ENCODE assay signal across 8 cellular contexts in the genomic region with DNA sequence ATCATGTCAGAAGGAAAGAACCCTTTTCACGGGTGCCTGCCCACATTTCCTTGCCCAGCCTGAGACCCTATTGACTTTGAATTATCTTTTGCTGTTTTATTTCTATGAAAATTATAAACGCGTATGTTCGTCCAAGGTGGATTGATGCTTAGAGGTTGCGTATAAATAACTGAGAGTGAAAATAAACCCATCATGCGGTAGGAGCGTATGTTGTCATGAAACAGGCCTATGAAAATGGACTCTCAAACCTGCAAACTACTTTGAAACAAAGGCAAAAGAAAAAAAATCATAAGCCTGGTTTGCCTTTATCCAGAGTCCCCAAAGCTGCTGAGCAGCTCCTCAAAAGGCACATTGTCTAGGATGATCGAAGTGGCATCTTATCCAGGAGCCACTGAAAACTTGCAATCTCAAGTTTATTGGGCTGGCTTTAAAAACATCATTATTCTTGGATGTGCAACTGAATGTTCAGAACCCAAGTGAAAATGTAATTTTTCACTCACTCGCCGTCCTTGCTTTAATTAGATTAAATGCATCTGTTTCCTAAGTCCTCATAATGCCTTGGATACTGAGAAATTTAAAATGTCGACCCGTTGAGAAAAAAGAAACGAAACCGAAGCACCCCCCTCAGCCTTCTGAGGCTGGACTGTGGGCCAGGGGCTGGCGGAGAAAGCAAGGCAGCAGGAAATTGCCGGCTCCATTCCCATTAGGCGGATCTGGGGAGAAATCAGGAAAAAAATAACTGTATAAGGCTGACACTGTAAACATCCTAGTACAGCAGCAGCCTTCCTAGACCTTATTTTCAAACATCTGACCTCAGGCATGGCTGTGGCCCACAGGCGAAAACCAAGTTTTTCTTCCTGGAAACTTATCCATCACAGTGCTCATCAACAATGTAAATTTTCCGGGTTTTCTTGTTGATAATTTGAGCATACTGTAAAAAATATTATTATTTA.
DNase-seq lines count a peak whose midpoint lies in the region; ATAC-seq, FAIRE-seq and TF ChIP-seq lines count a peak whose summit lies in the region.

No MANE protein-coding gene starts in this region.

- ATAC-seq in HG03432 (IDR thresholded peaks at IDR 0.05; ENCODE audit: unreplicated experiment) = no peak

- dilution Hi-C loops in endothelial cell of umbilical vein (cut with MboI; ENCODE audit: extremely low pct_ligation_motif_present, low sequenced_read_pairs) = no loop called here

- CTCF ChIA-PET in endothelial cell of umbilical vein (lab: Charles Lee) = interaction anchor here (0.5 to 1.9 kb wide), 3 partner anchors 49 to 61 kb away, joined by 3 to 8 read pairs (median 3); no protein-coding TSS in a partner anchor

- H3K27ac ChIP-seq in endothelial cell of umbilical vein (ENCODE audit: insufficient read depth, low read depth, low read length) = peak overlapping the region; percentile 95

- H2AFZ ChIP-seq in endothelial cell of umbilical vein (ENCODE audit: low read depth, low read length) = peak overlapping the region; percentile 1

- peak overlapping the region; percentile 92 for H3K9ac ChIP-seq in endothelial cell of umbilical vein (replicated peaks; ENCODE audit: extremely low read depth, insufficient read depth, low read length)

- no peaks in the 10 kb centered on the region for H3K9me3 ChIP-seq in endothelial cell of umbilical vein (replicated peaks; ENCODE audit: control insufficient read depth, insufficient read depth, low read length)

- FAIRE-seq in endothelial cell of umbilical vein (lab: Jason Lieb, UNC) (peak; percentile 74), GM12891 (lab: Jason Lieb, UNC) (no peak)

- H4K20me1 ChIP-seq in endothelial cell of umbilical vein (replicated peaks; ENCODE audit: control insufficient read depth, extremely low read depth, insufficient read depth, low read length) = no peaks in the 10 kb centered on the region

- POLR2A ChIA-PET in endothelial cell of umbilical vein (lab: Charles Lee) = interaction anchor here (0.6 kb wide), 1 partner anchor 59 kb away, joined by 3 read pairs; no protein-coding TSS in a partner anchor

- H3K9me1 ChIP-seq in endothelial cell of umbilical vein (replicated peaks; ENCODE audit: control insufficient read depth, extremely low read depth, insufficient read depth, low read length) = no peaks in the 10 kb centered on the region

- H3K4me3 ChIP-seq in endothelial cell of umbilical vein (replicated peaks in 1 of 3; ENCODE audit: insufficient read depth in 1 of 3, low read depth in 1 of 3, low read length in 3 of 3) = peak overlapping the region in 2 of 3 experiments; percentile 7 to 48

- DNase-seq in DMS53 treated with DMSO at 0.1 percent for 48 hours (lab: John Stamatoyannopoulos, UW; ENCODE audit: unreplicated experiment) (peak; percentile 51), NCI-H69 (lab: John Stamatoyannopoulos, UW) (peak; percentile 79), endothelial cell of umbilical vein (ENCODE audit: low read depth, low spot score) (peak; percentile 62), posterior cingulate gyrus (peak; percentile 7 to 73 (median 19)), 8988T (no peak), GM12891 (ENCODE audit: insufficient read length, low spot score) (no peak)
- DNase-seq in stimulated activated CD4-positive, alpha-beta T cell treated with anti-CD3 and anti-CD28 coated beads, Interleukin-4, amount 100 ng/mL, for 24 hours = no peak

- no peaks in the 10 kb centered on the region for H3K36me3 ChIP-seq in endothelial cell of umbilical vein (ENCODE audit: control insufficient read depth in 2 of 2, extremely low read depth in 1 of 2, insufficient read depth in 2 of 2, low read length in 2 of 2)

- peaks cover 74% of the 10 kb centered on the region for H3K79me2 ChIP-seq in endothelial cell of umbilical vein (ENCODE audit: control insufficient read depth, insufficient read depth, low read length)

- BruUV-seq in endothelial cell of umbilical vein (replicated peaks; lab: Mats Ljungman, UMichigan) = no TSS peak

- intact Hi-C loops in endothelial cell of umbilical vein (cut with micrococcal nuclease) = no loop called here
- intact Hi-C loops in posterior cingulate gyrus (cut with DNase I) = no loop called here

- no peak for TF ChIP-seq CTCF in endothelial cell of umbilical vein (IDR thresholded peaks at IDR 0.05; ENCODE audit: extremely low read depth in 1 of 2, insufficient read depth in 1 of 2, low read depth in 1 of 2, low read length in 2 of 2)

- peaks cover 41% of the 10 kb centered on the region for H3K4me1 ChIP-seq in endothelial cell of umbilical vein (ENCODE audit: control insufficient read depth, extremely low read depth, insufficient read depth, low read length)

- TF ChIP-seq POLR2A in endothelial cell of umbilical vein (IDR thresholded peaks at IDR 0.05; ENCODE audit: low read depth, low read length) (no peak), GM12891 (IDR thresholded peaks at IDR 0.05; ENCODE audit: low read depth, low read length) (no peak)

- peak overlapping the region; percentile 94 for H3K4me2 ChIP-seq in endothelial cell of umbilical vein (ENCODE audit: insufficient read depth, low read length)

- H3K27me3 ChIP-seq in endothelial cell of umbilical vein (ENCODE audit: control insufficient read depth in 2 of 2, insufficient read depth in 2 of 2, low read length in 2 of 2) = no peaks in the 10 kb centered on the region

TF ChIP-seq in endothelial cell of umbilical vein, 7 proteins besides CTCF, POLR2A, EP300 and RAD21:
- TF ChIP-seq FOS (IDR thresholded peaks at IDR 0.05; ENCODE audit: borderline replicate concordance, insufficient read depth, low read length) = no peak
- TF ChIP-seq MYC (IDR thresholded peaks at IDR 0.05; ENCODE audit: low read depth, low read length) = no peak
- no peak for TF ChIP-seq GATA2 (IDR thresholded peaks at IDR 0.05; ENCODE audit: insufficient read depth, insufficient read length, low read depth, low read length)
- TF ChIP-seq, protein P1, sequence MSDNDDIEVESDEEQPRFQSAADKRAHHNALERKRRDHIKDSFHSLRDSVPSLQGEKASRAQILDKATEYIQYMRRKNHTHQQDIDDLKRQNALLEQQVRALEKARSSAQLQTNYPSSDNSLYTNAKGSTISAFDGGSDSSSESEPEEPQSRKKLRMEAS (IDR thresholded peaks at IDR 0.05; ENCODE audit: insufficient read depth, insufficient read length) = no peak
- no peak for TF ChIP-seq JUN (IDR thresholded peaks at IDR 0.05; ENCODE audit: borderline replicate concordance, insufficient read depth, insufficient read length, low read depth)
- TF ChIP-seq EZH2 (IDR thresholded peaks at IDR 0.05; ENCODE audit: borderline replicate concordance, low read depth, low read length, severe bottlenecking) = no peak
- no peak for TF ChIP-seq POLR2AphosphoS5 (IDR thresholded peaks at IDR 0.05; ENCODE audit: insufficient read depth, low read depth, low read length)

TF ChIP-seq in GM12891, 5 proteins besides CTCF, POLR2A, EP300 and RAD21:
- TF ChIP-seq PAX5 (IDR thresholded peaks at IDR 0.05; ENCODE audit: insufficient read depth, low read length, severe bottlenecking) (no peak), TAF1 (IDR thresholded peaks at IDR 0.05; ENCODE audit: low read depth, low read length) (no peak), POU2F2 (IDR thresholded peaks at IDR 0.05; ENCODE audit: low read depth, low read length) (no peak), POLR2AphosphoS5 (IDR thresholded peaks at IDR 0.05; ENCODE audit: low read depth, low read length) (no peak)

Comparison
In these comparisons a context has a peak if more than half of its experiments do, and no peak if none do; other contexts are left out.
1. DNase-seq: peak in DMS53 treated with DMSO at 0.1 percent for 48 hours (single experiment), NCI-H69 (single experiment), endothelial cell of umbilical vein (single experiment) and posterior cingulate gyrus (10 of 10); none in stimulated activated CD4-positive, alpha-beta T cell treated with anti-CD3 and anti-CD28 coated beads, Interleukin-4, amount 100 ng/mL, for 24 hours (single experiment), 8988T (single experiment) and GM12891 (single experiment).